Comparison of ENCODE assay signal across 16 cellular contexts in the genomic region with DNA sequence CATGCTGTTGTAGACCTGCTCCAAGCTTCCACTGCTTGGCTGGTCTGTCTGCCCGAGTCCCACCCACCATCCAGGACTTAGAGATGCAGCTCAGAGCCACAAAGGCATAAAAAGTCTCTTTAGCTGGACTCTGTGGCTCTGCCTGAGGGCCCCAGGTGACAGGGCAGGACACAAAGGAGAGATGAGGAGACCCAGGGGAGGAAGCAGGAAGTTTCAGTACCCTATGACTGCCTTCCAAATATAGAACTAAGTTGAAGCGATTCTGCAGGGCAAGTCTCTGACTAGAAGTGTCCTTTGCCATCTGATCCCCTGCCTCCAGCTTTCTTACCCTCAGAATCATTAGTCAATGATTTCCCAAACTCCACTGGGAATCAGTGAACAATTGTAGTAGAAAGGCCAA. TPM values are rescaled to one million over a fixed set of nuclear protein-coding genes. Genes with fewer than 3 reads are reported as not detected.
DNase-seq lines count a peak whose midpoint lies in the region; ATAC-seq and TF ChIP-seq lines count a peak whose summit lies in the region.
"Had no signal": no experiment of that assay in that cellular context is flagged by ENCODE, and none has a peak within 500 bp of the region (broad histone marks: within the 10 kb centered on the region; RNA-seq: fewer than 3 reads in every experiment).

No MANE protein-coding gene starts in this region.

- H3K4me1 Mint-ChIP-seq in mesothelial cell of epicardium = no peaks in the 10 kb centered on the region

- H3K79me2 ChIP-seq in Karpas-422 (ENCODE audit: low read length) (no peaks in the 10 kb centered on the region), smooth muscle cell (ENCODE audit: low read depth) (no peaks in the 10 kb centered on the region)

- H3K9me3 ChIP-seq in BLaER1 treated with 17β-estradiol and CSF1 and Interleukin-3, amounts not matched to agents 10 nM and 100 nM (replicated peaks in 1 of 11) = no peaks in the 10 kb centered on the region; a peak in 1 of 22 replicates
- H3K9me3 ChIP-seq in Karpas-422 (ENCODE audit: low read length) = no peaks in the 10 kb centered on the region
- H3K9me3 ChIP-seq in smooth muscle cell (replicated peaks; ENCODE audit: low read depth) = no peaks in the 10 kb centered on the region
- H3K9me3 ChIP-seq: esophagus muscularis mucosa had no signal

- H3K9me2 ChIP-seq in Karpas-422 (replicated peaks; ENCODE audit: insufficient read depth, low read length) = no peaks in the 10 kb centered on the region

- peaks cover 15% of the 10 kb centered on the region for H3K9me3 Mint-ChIP-seq in mesothelial cell of epicardium
- H3K9me3 Mint-ChIP-seq: activated naive CD4-positive, alpha-beta T cell treated with anti-CD3 and anti-CD28 coated beads, Interleukin-2, amount 50 U/mL, for 24 hours had no signal

- no peak overlapping the region; a peak in 1 of 20 replicates for H3K4me3 ChIP-seq in BLaER1 treated with 17β-estradiol and CSF1 and Interleukin-3, amounts not matched to agents 10 nM and 100 nM
- peak overlapping the region; percentile 13; the same call in 1 of the 2 replicates for H3K4me3 ChIP-seq in Karpas-422 (ENCODE audit: low read length)
- no peak overlapping the region for H3K4me3 ChIP-seq in smooth muscle cell
- H3K4me3 ChIP-seq: esophagus muscularis mucosa had no signal

- H3K36me3 Mint-ChIP-seq in mesothelial cell of epicardium = no peaks in the 10 kb centered on the region
- H3K36me3 Mint-ChIP-seq: activated naive CD4-positive, alpha-beta T cell treated with anti-CD3 and anti-CD28 coated beads, Interleukin-2, amount 50 U/mL, for 24 hours had no signal

- ATAC-seq in GM19397 (IDR thresholded peaks at IDR 0.05; ENCODE audit: unreplicated experiment) (peak; percentile 49), HG02763 (IDR thresholded peaks at IDR 0.05; ENCODE audit: unreplicated experiment) (peak; percentile 48)
- ATAC-seq: PC-3 had no signal

- no peak overlapping the region for H3K27ac Mint-ChIP-seq in mesothelial cell of epicardium
- H3K27ac Mint-ChIP-seq: activated naive CD4-positive, alpha-beta T cell treated with anti-CD3 and anti-CD28 coated beads, Interleukin-2, amount 50 U/mL, for 24 hours had no signal

- H3K9ac ChIP-seq in BLaER1 treated with 17β-estradiol and CSF1 and Interleukin-3, amounts not matched to agents 10 nM and 100 nM = peak overlapping the region in 1 of 11 experiments; percentile 4; a peak in 1 of 22 replicates
- H3K9ac ChIP-seq in Karpas-422 (ENCODE audit: low read length) (peak overlapping the region; percentile 43; the same call in 1 of the 2 replicates), smooth muscle cell (ENCODE audit: low read depth) (no peak overlapping the region)

- DNase-seq in Karpas-422 = peak; percentile 71
- no peak for DNase-seq in NCI-H2171 treated with DMSO at 0.1 percent for 48 hours (lab: John Stamatoyannopoulos, UW)
- no peak for DNase-seq in smooth muscle cell (lab: John Stamatoyannopoulos, UW; ENCODE audit: unreplicated experiment)
- no peak for DNase-seq in mesothelial cell of epicardium (ENCODE audit: low spot score in 2 of 2, unreplicated experiment in 2 of 2)
- DNase-seq in HUDEP-2 (lab: John Stamatoyannopoulos, UW; ENCODE audit: unreplicated experiment in 76 of 76) = no peak
- DNase-seq: ACHN, NCI-H2107, PC-3 had no signal

- no peaks in the 10 kb centered on the region for H3K27me3 Mint-ChIP-seq in mesothelial cell of epicardium (ENCODE audit: low read depth)
- H3K27me3 Mint-ChIP-seq: activated naive CD4-positive, alpha-beta T cell treated with anti-CD3 and anti-CD28 coated beads, Interleukin-2, amount 50 U/mL, for 24 hours had no signal

- WGBS in smooth muscle cell (ENCODE audit: low lambda C conversion rate) = 77% methylated on average over 2 of the region's 2 CpGs

- no peak overlapping the region for H2AFZ ChIP-seq in Karpas-422 (ENCODE audit: low read length)
- H2AFZ ChIP-seq in smooth muscle cell (ENCODE audit: low read depth) = no peak overlapping the region

- H3K27ac ChIP-seq in BLaER1 treated with 17β-estradiol and CSF1 and Interleukin-3, amounts not matched to agents 10 nM and 100 nM = no peak overlapping the region
- H3K27ac ChIP-seq in Karpas-422 (ENCODE audit: low read length) (no peak overlapping the region), smooth muscle cell (ENCODE audit: low read depth) (no peak overlapping the region)
- H3K27ac ChIP-seq: esophagus muscularis mucosa had no signal

- H3K4me2 ChIP-seq in BLaER1 treated with 17β-estradiol and CSF1 and Interleukin-3, amounts not matched to agents 10 nM and 100 nM = peak overlapping the region; percentile 3 to 81 (median 65)
- H3K4me2 ChIP-seq in Karpas-422 (ENCODE audit: low read depth, low read length, poor library complexity, severe bottlenecking) (peak overlapping the region; percentile 60), smooth muscle cell (no peak overlapping the region)

- no peaks in the 10 kb centered on the region for H3K36me3 ChIP-seq in BLaER1 treated with 17β-estradiol and CSF1 and Interleukin-3, amounts not matched to agents 10 nM and 100 nM
- no peaks in the 10 kb centered on the region for H3K36me3 ChIP-seq in Karpas-422 (ENCODE audit: insufficient read depth, low read length)
- H3K36me3 ChIP-seq in smooth muscle cell (ENCODE audit: low read depth) = no peaks in the 10 kb centered on the region
- H3K36me3 ChIP-seq: esophagus muscularis mucosa had no signal

- TF ChIP-seq CTCF in smooth muscle cell (IDR thresholded peaks at IDR 0.05; ENCODE audit: borderline replicate concordance, insufficient read depth, poor library complexity, severe bottlenecking) (no peak), mesothelial cell of epicardium (IDR thresholded peaks at IDR 0.05; ENCODE audit: unreplicated experiment) (no peak)

- no peaks in the 10 kb centered on the region for H3F3A ChIP-seq in smooth muscle cell (ENCODE audit: low read depth)

- peaks cover 0 to 5% (median 0%) of the 10 kb centered on the region in 11 experiments; a peak in 3 of 22 replicates for H4K20me1 ChIP-seq in BLaER1 treated with 17β-estradiol and CSF1 and Interleukin-3, amounts not matched to agents 10 nM and 100 nM
- no peaks in the 10 kb centered on the region for H4K20me1 ChIP-seq in Karpas-422 (ENCODE audit: insufficient read depth, low read depth, low read length)
- H4K20me1 ChIP-seq in smooth muscle cell (ENCODE audit: low read depth) = no peaks in the 10 kb centered on the region

- H3K4me1 ChIP-seq in BLaER1 treated with 17β-estradiol and CSF1 and Interleukin-3, amounts not matched to agents 10 nM and 100 nM = peaks cover 6 to 44% (median 24%) of the 10 kb centered on the region in 10 experiments; a peak in 19 of 20 replicates
- H3K4me1 ChIP-seq in Karpas-422 (ENCODE audit: low read length) (peaks cover 14% of the 10 kb centered on the region), smooth muscle cell (ENCODE audit: low read depth) (no peaks in the 10 kb centered on the region)
- H3K4me1 ChIP-seq: esophagus muscularis mucosa had no signal

- H3K4me3 Mint-ChIP-seq in mesothelial cell of epicardium = no peak overlapping the region
- H3K4me3 Mint-ChIP-seq: activated naive CD4-positive, alpha-beta T cell treated with anti-CD3 and anti-CD28 coated beads, Interleukin-2, amount 50 U/mL, for 24 hours had no signal

- H3K27me3 ChIP-seq in BLaER1 treated with 17β-estradiol and CSF1 and Interleukin-3, amounts not matched to agents 10 nM and 100 nM = peaks cover 28 to 90% (median 73%) of the 10 kb centered on the region in 11 experiments
- H3K27me3 ChIP-seq in Karpas-422 (ENCODE audit: low read length) = no peaks in the 10 kb centered on the region
- H3K27me3 ChIP-seq in smooth muscle cell (ENCODE audit: low read depth) = no peaks in the 10 kb centered on the region
- H3K27me3 ChIP-seq: esophagus muscularis mucosa had no signal

RNA-seq across cellular contexts. Expression of a gene that starts 11.2 kb away (rescaled TPM):
- total RNA-seq in Karpas-422 (2014; rRNA removed; shearing (Covaris generic); ENCODE audit: low replicate concordance) = not detected in 2 replicates
- not detected in 2 replicates for total RNA-seq in smooth muscle cell
- 0.53 and 0.61 TPM in 2 replicates for polyA plus RNA-seq in smooth muscle cell
- total RNA-seq in mesothelial cell of epicardium = not detected in 3 replicates
- total RNA-seq: cerebellum, PC-3, pulmonary artery endothelial cell, temporal lobe had no signal

RNA-seq across cellular contexts. Expression of a gene that starts 51.2 kb away (rescaled TPM):
- 5.4 and 6.2 TPM in 2 replicates for total RNA-seq in Karpas-422 (2014; rRNA removed; shearing (Covaris generic); ENCODE audit: low replicate concordance)
- total RNA-seq in smooth muscle cell (0.94 and 2.6 TPM in 2 replicates), mesothelial cell of epicardium (0.84 to 1.1 TPM (median 0.94 TPM) in 3 replicates)
- polyA plus RNA-seq in smooth muscle cell = 0.51 and 1.1 TPM in 2 replicates
